13 cellular contexts compared by ENCODE assay signal in the genomic region with DNA sequence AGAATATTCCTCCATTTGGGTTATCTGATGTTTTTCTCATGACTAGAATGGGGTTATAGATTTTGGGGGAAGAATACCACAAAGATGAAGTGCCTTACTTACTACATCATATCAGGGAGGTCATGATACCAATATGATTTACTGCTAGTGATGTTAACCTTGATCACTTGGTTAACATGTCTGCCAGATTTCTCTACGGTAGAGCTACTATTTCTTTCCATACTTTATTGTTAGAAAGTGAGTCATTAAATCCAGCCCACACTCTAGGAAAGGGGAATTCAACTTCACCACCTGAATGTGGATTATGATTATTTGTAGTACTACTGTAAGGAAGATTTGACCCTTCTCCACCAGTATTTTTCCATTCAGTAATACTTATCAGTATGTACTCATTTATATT.
DNase-seq lines count a peak whose midpoint lies in the region; ATAC-seq and TF ChIP-seq lines count a peak whose summit lies in the region.
"Had no signal": no experiment of that assay in that cellular context is flagged by ENCODE, and none has a peak within 500 bp of the region (broad histone marks: within the 10 kb centered on the region; RNA-seq: fewer than 3 reads in every experiment).

No MANE protein-coding gene starts in this region.

- peaks cover 83% of the 10 kb centered on the region for H4K20me1 ChIP-seq in IMR-90 (ENCODE audit: insufficient read depth, low read length)
- no peaks in the 10 kb centered on the region for H4K20me1 ChIP-seq in mammary epithelial cell (ENCODE audit: insufficient read depth, low read length)

- H3K9me3 ChIP-seq in IMR-90 (ENCODE audit: control insufficient read depth, insufficient read depth, low read length) (no peaks in the 10 kb centered on the region), mammary epithelial cell (replicated peaks; ENCODE audit: insufficient read depth, low read length) (no peaks in the 10 kb centered on the region)

- H3K14ac ChIP-seq in IMR-90 (replicated peaks; ENCODE audit: low read depth, low read length): no peak overlapping the region

- in situ Hi-C loops in IMR-90 (cut with MboI; ENCODE audit: low sequenced_read_pairs) (no loop called here), mammary epithelial cell (cut with MboI; ENCODE audit: low sequenced_read_pairs in 2 of 2) (no loop called here)

- ATAC-seq in IMR-90 (ENCODE audit: low read depth): no peak; the same call in 1 of the 2 replicates
- no peak for ATAC-seq in SK-N-SH treated with all-trans-retinoic acid at 6 μM for 48 hours

- H3K9me1 ChIP-seq in IMR-90 (ENCODE audit: insufficient read depth, low read length): peaks cover 21% of the 10 kb centered on the region

- H3K36me3 ChIP-seq in IMR-90 (ENCODE audit: control insufficient read depth, insufficient read depth, low read length) (no peaks in the 10 kb centered on the region), mammary epithelial cell (ENCODE audit: insufficient read depth, low read length) (peaks cover under 1% of the 10 kb centered on the region)
- H3K36me3 ChIP-seq: neural progenitor cell had no signal

- BruUV-seq in IMR-90 (replicated peaks; lab: Mats Ljungman, UMichigan): no TSS peak
- no TSS peak for BruUV-seq in mammary epithelial cell (replicated peaks; lab: Mats Ljungman, UMichigan)

- H3K23ac ChIP-seq in IMR-90 (ENCODE audit: low read depth, low read length): no peak overlapping the region

- H2BK5ac ChIP-seq in IMR-90 (ENCODE audit: low read depth, low read length, poor library complexity, severe bottlenecking): no peak overlapping the region

- H3K27me3 Mint-ChIP-seq in endothelial cell (ENCODE audit: unreplicated experiment): no peaks in the 10 kb centered on the region

- peaks cover 13% of the 10 kb centered on the region for H3K4me1 Mint-ChIP-seq in endothelial cell (ENCODE audit: unreplicated experiment)

- no peak overlapping the region for H2AFZ ChIP-seq in IMR-90 (replicated peaks; ENCODE audit: low read length, poor library complexity)
- no peak overlapping the region for H2AFZ ChIP-seq in mammary epithelial cell (ENCODE audit: low read depth, low read length)
- H2AFZ ChIP-seq: neural progenitor cell had no signal

- no peak overlapping the region for H2BK15ac ChIP-seq in IMR-90 (ENCODE audit: low read depth, low read length)

- peaks cover 92% of the 10 kb centered on the region for H3K79me2 ChIP-seq in mammary epithelial cell (ENCODE audit: insufficient read depth, low read length)

- H3K4me2 ChIP-seq in IMR-90 (ENCODE audit: low read depth, low read length) (no peak overlapping the region), mammary epithelial cell (ENCODE audit: insufficient read depth, low read depth, low read length) (no peak overlapping the region)
- H3K4me2 ChIP-seq: neural progenitor cell had no signal

- dilution Hi-C loops in IMR-90 (cut with HindIII; ENCODE audit: low sequenced_read_pairs, unreplicated experiment) (no loop called here), mammary epithelial cell (cut with HindIII; ENCODE audit: low sequenced_read_pairs) (no loop called here)

- no peak for TF ChIP-seq RAD21 in IMR-90 (IDR thresholded peaks at IDR 0.05; ENCODE audit: low read length)

- H4K91ac ChIP-seq in IMR-90 (ENCODE audit: insufficient read depth, low read depth, low read length): no peak overlapping the region

- WGBS in IMR-90 (ENCODE audit: extremely low coverage in 2 of 2, insufficient read length in 1 of 2), 2 experiments: no CpG with 5 or more reads among the region's 1 CpG
- 0% methylated on average over 1 of the region's 1 CpG for WGBS in mammary epithelial cell (ENCODE audit: low coverage, missing lambda C conversion rate)

- CTCF ChIA-PET in IMR-90 (lab: Yijun Ruan, JAX): no interaction called here
- CTCF ChIA-PET in mammary epithelial cell (lab: Charles Lee; ENCODE audit: low non-redundant PET): no interaction called here

- H3K27me3 ChIP-seq in IMR-90 (ENCODE audit: control insufficient read depth, insufficient read depth, low read length): no peaks in the 10 kb centered on the region
- H3K27me3 ChIP-seq in mammary epithelial cell (ENCODE audit: insufficient read depth, low read length): no peaks in the 10 kb centered on the region
- H3K27me3 ChIP-seq: neural progenitor cell had no signal

- H2AK9ac ChIP-seq in IMR-90 (replicated peaks; ENCODE audit: low read depth, low read length, poor library complexity): no peak overlapping the region

- intact Hi-C loops in IMR-90 (cut with micrococcal nuclease): no loop called here
- intact Hi-C loops in mammary epithelial cell (cut with micrococcal nuclease): no loop called here

- no peak overlapping the region for H3K4ac ChIP-seq in IMR-90 (ENCODE audit: low read depth, low read length)

- H3K4me3 ChIP-seq in IMR-90 (ENCODE audit: insufficient read depth, low read depth, low read length) (no peak overlapping the region), mammary epithelial cell (replicated peaks in 1 of 3; ENCODE audit: insufficient read depth in 1 of 3, low read depth in 2 of 3, low read length in 3 of 3) (no peak overlapping the region)
- H3K4me3 ChIP-seq: neural progenitor cell had no signal

- peaks cover 20 to 75% of the 10 kb centered on the region in 2 experiments for H3K79me1 ChIP-seq in IMR-90 (ENCODE audit: low read depth in 1 of 2, low read length in 2 of 2)

- TF ChIP-seq CTCF in IMR-90 (conservative IDR thresholded peaks at IDR 0.05; ENCODE audit: low read depth, low read length) (no peak), mammary epithelial cell (conservative IDR thresholded peaks at IDR 0.05 in 1 of 2, IDR thresholded peaks at IDR 0.05 in 1 of 2; ENCODE audit: extremely low read depth in 1 of 2, insufficient read depth in 1 of 2, low read depth in 1 of 2, low read length in 2 of 2) (no peak), endothelial cell (IDR thresholded peaks at IDR 0.05; ENCODE audit: unreplicated experiment) (no peak)

- H3K4me1 ChIP-seq in IMR-90 (ENCODE audit: control insufficient read depth, insufficient read depth, low read length): peaks cover 12% of the 10 kb centered on the region
- H3K4me1 ChIP-seq in mammary epithelial cell (ENCODE audit: insufficient read depth, low read length): peaks cover 16% of the 10 kb centered on the region

- no peak overlapping the region for H3K56ac ChIP-seq in IMR-90 (ENCODE audit: extremely low read depth, insufficient read depth, low read length)

- H4K5ac ChIP-seq in IMR-90 (ENCODE audit: low read depth, low read length): no peak overlapping the region

- no peak for TF ChIP-seq POLR2A in IMR-90 (IDR thresholded peaks at IDR 0.05; ENCODE audit: low read depth, low read length)

- H2AK5ac ChIP-seq in IMR-90 (ENCODE audit: low read depth, low read length): no peak overlapping the region

- H2BK120ac ChIP-seq in IMR-90 (ENCODE audit: low read depth, low read length): no peak overlapping the region

- DNase-seq in EH (ENCODE audit: low read depth) (peak; percentile 30), IMR-90 (peak; percentile 57), mammary epithelial cell (peak; percentile 51), non-pigmented ciliary epithelial cell (ENCODE audit: low read depth) (peak; percentile 22), NCI-H2227 treated with DMSO at 0.1 percent for 48 hours (lab: John Stamatoyannopoulos, UW) (no peak), endothelial cell (ENCODE audit: low spot score) (no peak), NCI-H1436 (lab: John Stamatoyannopoulos, UW) (no peak)
- DNase-seq: aorta; effector CD8-positive, alpha-beta T cell; left cardiac atrium; NCI-H1048 had no signal

- no peak overlapping the region for H4K8ac ChIP-seq in IMR-90 (ENCODE audit: low read depth in 2 of 2, low read length in 2 of 2)

- H3K4me3 Mint-ChIP-seq in endothelial cell (ENCODE audit: unreplicated experiment): no peak overlapping the region
- H3K4me3 Mint-ChIP-seq: neural progenitor cell had no signal

- H2BK20ac ChIP-seq in IMR-90 (ENCODE audit: low read depth, low read length): no peak overlapping the region

- H3K36me3 Mint-ChIP-seq in endothelial cell (ENCODE audit: low read depth, unreplicated experiment): no peaks in the 10 kb centered on the region

- POLR2A ChIA-PET in IMR-90 (lab: Charles Lee; ENCODE audit: unreplicated experiment): no interaction called here

- H3K27ac Mint-ChIP-seq in endothelial cell (ENCODE audit: unreplicated experiment): no peak overlapping the region
- H3K27ac Mint-ChIP-seq: neural progenitor cell had no signal

- no peak overlapping the region for H3K27ac ChIP-seq in IMR-90 (ENCODE audit: insufficient read depth, low read length)
- H3K27ac ChIP-seq in mammary epithelial cell (ENCODE audit: insufficient read depth, low read depth, low read length): no peak overlapping the region
- H3K27ac ChIP-seq: neural progenitor cell had no signal

- no peak overlapping the region for H3K18ac ChIP-seq in IMR-90 (ENCODE audit: low read depth, low read length)

- H3K9me3 Mint-ChIP-seq in endothelial cell (ENCODE audit: unreplicated experiment): no peaks in the 10 kb centered on the region
- H3K9me3 Mint-ChIP-seq: neural progenitor cell had no signal

- H3K9ac ChIP-seq in IMR-90 (ENCODE audit: low read depth, low read length) (no peak overlapping the region), mammary epithelial cell (ENCODE audit: insufficient read depth, low read length) (no peak overlapping the region)
- H3K9ac ChIP-seq: neural progenitor cell had no signal

TF ChIP-seq in IMR-90, 13 proteins besides CTCF, POLR2A, EP300 and RAD21 (continues in another document):
- TF ChIP-seq FOS (IDR thresholded peaks at IDR 0.05; ENCODE audit: low read depth, low read length): no peak
- TF ChIP-seq MAZ (IDR thresholded peaks at IDR 0.05; ENCODE audit: borderline replicate concordance, low read depth, low read length): no peak
- no peak for TF ChIP-seq MAFK (IDR thresholded peaks at IDR 0.05; ENCODE audit: low read depth, low read length)
- TF ChIP-seq MXI1 (IDR thresholded peaks at IDR 0.05; ENCODE audit: borderline replicate concordance, low read depth, low read length): no peak

TF ChIP-seq in SK-N-SH treated with all-trans-retinoic acid at 6 μM for 48 hours, 23 proteins besides CTCF, POLR2A, EP300 and RAD21 (continues in another document):
- TF ChIP-seq OSR1 (CRISPR knock-in tag; IDR thresholded peaks at IDR 0.05): no peak
- TF ChIP-seq BACH2 (CRISPR knock-in tag; IDR thresholded peaks at IDR 0.05; ENCODE audit: borderline replicate concordance): no peak
- no peak for TF ChIP-seq TCF4 (CRISPR knock-in tag; IDR thresholded peaks at IDR 0.05; ENCODE audit: borderline replicate concordance)
- no peak for TF ChIP-seq TOX (CRISPR knock-in tag; IDR thresholded peaks at IDR 0.05; ENCODE audit: borderline replicate concordance)
- no peak for TF ChIP-seq ZFP3 (CRISPR knock-in tag; IDR thresholded peaks at IDR 0.05)
- no peak for TF ChIP-seq ZNF70 (CRISPR knock-in tag; IDR thresholded peaks at IDR 0.05)

Comparison
In these comparisons a context has a peak if more than half of its experiments do, and no peak if none do; other contexts are left out.
1. DNase-seq: peak in EH (single experiment), IMR-90 (single experiment), mammary epithelial cell (single experiment) and non-pigmented ciliary epithelial cell (single experiment); none in NCI-H2227 treated with DMSO at 0.1 percent for 48 hours (single experiment), endothelial cell (single experiment) and NCI-H1436 (single experiment).